Comparison of ENCODE assay signal across 15 cellular contexts in genomic region chr1:59016390-59016789, GRCh38.
A peak's percentile ranks its signal among the peaks of the same experiment; 100 is the strongest.
DNase-seq lines count a peak whose midpoint lies in the region; ATAC-seq, FAIRE-seq and TF ChIP-seq lines count a peak whose summit lies in the region.
"Had no signal": no experiment of that assay in that cellular context is flagged by ENCODE, and none has a peak within 500 bp of the region (broad histone marks: within the 10 kb centered on the region; RNA-seq: fewer than 3 reads in every experiment).

No MANE protein-coding gene starts in this region.

- no peak for ATAC-seq in GM12878
- ATAC-seq: activated T-cell treated with anti-CD3 and anti-CD28 coated beads, Interleukin-2, amount 50 U/mL, for 72 hours; mucosa of descending colon had no signal

- H3K27me3 ChIP-seq in GM12878 (replicated peaks in 1 of 2; ENCODE audit: control insufficient read depth in 2 of 2, insufficient read depth in 2 of 2, low read length in 1 of 2) = no peaks in the 10 kb centered on the region
- no peaks in the 10 kb centered on the region for H3K27me3 ChIP-seq in parathyroid adenoma (ENCODE audit: control insufficient read depth, insufficient read depth, low read length)
- H3K27me3 ChIP-seq: suprapubic skin had no signal

- H2AFZ ChIP-seq in GM12878 (ENCODE audit: control insufficient read depth, low read depth, low read length) = no peak overlapping the region
- H2AFZ ChIP-seq in parathyroid adenoma = no peak overlapping the region

- H3K36me3 ChIP-seq in GM12878 (ENCODE audit: control insufficient read depth in 2 of 2, insufficient read depth in 2 of 2, low read length in 1 of 2) (no peaks in the 10 kb centered on the region), parathyroid adenoma (ENCODE audit: control insufficient read depth, insufficient read depth, low read length) (no peaks in the 10 kb centered on the region)
- H3K36me3 ChIP-seq: HAP-1, suprapubic skin had no signal

- in situ Hi-C loops in GM12878 (cut with MboI) = no loop called here

- DNase-seq in DMS153 (lab: John Stamatoyannopoulos, UW) (peak; percentile 48), DMS153 treated with DMSO at 0.1 percent for 48 hours (lab: John Stamatoyannopoulos, UW; ENCODE audit: unreplicated experiment) (no peak), NCI-H146 (lab: John Stamatoyannopoulos, UW) (peak; percentile 73), GM12878 (ENCODE audit: low read depth, low spot score) (no peak), NOMO-1 treated with dmso at 0.1 percent for 144 hours (lab: John Stamatoyannopoulos, UW; ENCODE audit: unreplicated experiment) (no peak)
- no peak for DNase-seq in stimulated activated CD4-positive, alpha-beta T cell treated with anti-CD3 and anti-CD28 coated beads, Interleukin-15, amount 100 ng/mL, for 24 hours
- no peak for DNase-seq in activated CD4-positive, alpha-beta T cell treated with anti-CD3 and anti-CD28 coated beads for 48 hours
- DNase-seq: activated B cell treated with CpG ODN at 0.5 μM for 24 hours; activated T-cell treated with anti-CD3 and anti-CD28 coated beads, Interleukin-2, amount 50 U/mL, for 72 hours; mucosa of descending colon; NCI-H1930 had no signal

- intact Hi-C loops in GM12878 (cut with micrococcal nuclease; ENCODE audit: unreplicated experiment) = loop anchor here (10.0 kb wide), 1 partner anchor 128 kb away; no protein-coding TSS in a partner anchor

- 23% methylated on average over 2 of the region's 2 CpGs for WGBS in GM12878 (ENCODE audit: insufficient coverage, insufficient replicate concordance, low lambda C conversion rate, missing lambda C conversion rate)

- BruUV-seq in GM12878 (replicated peaks; lab: Mats Ljungman, UMichigan) = no TSS peak

- SMC1A ChIA-PET in GM12878 (lab: Charles Lee; ENCODE audit: uncharacterized antibody, unreplicated experiment) = interaction anchor here (0.7 to 0.8 kb wide), 2 partner anchors 48 to 115 kb away, joined by 3 to 4 read pairs; no protein-coding TSS in a partner anchor

- H3K4me3 ChIP-seq in GM12878 (no peak overlapping the region), parathyroid adenoma (ENCODE audit: low read depth, low read length) (no peak overlapping the region)
- H3K4me3 ChIP-seq: HAP-1, mucosa of descending colon, suprapubic skin had no signal

- H3K9me3 ChIP-seq in GM12878 (replicated peaks; ENCODE audit: control insufficient read depth, insufficient read depth, low read length) (no peaks in the 10 kb centered on the region; the same call in 2 of the 3 replicates), parathyroid adenoma (ENCODE audit: control insufficient read depth, low read length) (no peaks in the 10 kb centered on the region)
- H3K9me3 ChIP-seq: HAP-1, mucosa of descending colon, suprapubic skin had no signal

- no peak for FAIRE-seq in GM12878 (lab: Jason Lieb, UNC)

- H3K9ac ChIP-seq in GM12878 (ENCODE audit: control insufficient read depth, insufficient read depth, low read length) (no peak overlapping the region), parathyroid adenoma (no peak overlapping the region)

- RAD21 ChIA-PET in GM12878 (lab: Charles Lee; ENCODE audit: unreplicated experiment) = no interaction called here

- POLR2A ChIA-PET in GM12878 (lab: Charles Lee) = interaction anchor here (0.6 to 0.7 kb wide), 3 partner anchors 8 to 294 kb away, joined by 3 read pairs; no protein-coding TSS in a partner anchor

- H3K4me2 ChIP-seq in GM12878 (ENCODE audit: control insufficient read depth, insufficient read depth) (no peak overlapping the region), parathyroid adenoma (ENCODE audit: low read length) (no peak overlapping the region)

- no peaks in the 10 kb centered on the region for H4K20me1 ChIP-seq in GM12878 (ENCODE audit: control insufficient read depth, insufficient read depth)

- H3K4me1 ChIP-seq in GM12878 (ENCODE audit: control insufficient read depth, insufficient read depth, low read length) (peaks cover 47% of the 10 kb centered on the region), parathyroid adenoma (peaks cover 31% of the 10 kb centered on the region)

- TF ChIP-seq RAD21 in GM12878 (IDR thresholded peaks at IDR 0.05; ENCODE audit: insufficient read depth, low read depth, low read length) = peak; percentile 44

- H3K27ac ChIP-seq in GM12878 (ENCODE audit: control insufficient read depth, insufficient read depth) (no peak overlapping the region), parathyroid adenoma (peak overlapping the region; percentile 44)
- H3K27ac ChIP-seq: 22Rv1, suprapubic skin had no signal

- no peak for TF ChIP-seq EP300 in GM12878 (IDR thresholded peaks at IDR 0.05; ENCODE audit: borderline replicate concordance in 1 of 2, control insufficient read depth in 1 of 2, low read depth in 2 of 2, low read length in 2 of 2)

- H3K79me2 ChIP-seq in GM12878 (ENCODE audit: control insufficient read depth, insufficient read depth, low read length) = no peaks in the 10 kb centered on the region
- no peaks in the 10 kb centered on the region for H3K79me2 ChIP-seq in parathyroid adenoma

- TF ChIP-seq POLR2A in GM12878 (IDR thresholded peaks at IDR 0.05; ENCODE audit: low read depth, low read length) = no peak

- TF ChIP-seq CTCF in GM12878 (IDR thresholded peaks at IDR 0.05 in 2 of 3, conservative IDR thresholded peaks at IDR 0.05 in 1 of 3; ENCODE audit: control insufficient read depth in 2 of 3, extremely low read depth in 1 of 3, insufficient read depth in 1 of 3, low read depth in 3 of 3, low read length in 3 of 3) = 0 out of 6 replicates have a peak, but pooled peaks of 1 of the 3 experiments have one; percentile 5
- TF ChIP-seq CTCF in parathyroid adenoma (IDR thresholded peaks at IDR 0.05) = peak; percentile 23

- CTCF ChIA-PET in GM12878 (lab: Yijun Ruan, JAX) = interaction anchor here (0.7 kb wide), 1 partner anchor 17 kb away, joined by 3 read pairs; no protein-coding TSS in a partner anchor

TF ChIP-seq in GM12878, 131 proteins besides CTCF, POLR2A, EP300 and RAD21:
- TF ChIP-seq CHD2 (IDR thresholded peaks at IDR 0.05; ENCODE audit: borderline replicate concordance, low read depth, low read length) (no peak), RB1 (IDR thresholded peaks at IDR 0.05; ENCODE audit: borderline replicate concordance) (no peak), GABPA (IDR thresholded peaks at IDR 0.05; ENCODE audit: low read depth) (no peak), RUNX3 (IDR thresholded peaks at IDR 0.05; ENCODE audit: low read length) (peak; percentile 26; the same call in 1 of the 2 replicates), CBX3 (IDR thresholded peaks at IDR 0.05; ENCODE audit: borderline replicate concordance, low read depth) (no peak), TCF3 (IDR thresholded peaks at IDR 0.05; ENCODE audit: borderline replicate concordance, insufficient read depth, low read depth, low read length) (peak; percentile 56; the same call in 1 of the 2 replicates), IKZF2 (IDR thresholded peaks at IDR 0.05) (0 out of 4 replicates have a peak, but pooled peaks of 1 of the 2 experiments have one; percentile 9), TCF12 (IDR thresholded peaks at IDR 0.05; ENCODE audit: low read depth, low read length) (peak; percentile 39; the same call in 1 of the 2 replicates), ZZZ3 (IDR thresholded peaks at IDR 0.05; ENCODE audit: control insufficient read depth, insufficient read length, low read depth) (peak; percentile 74)

Comparison
In these comparisons a context has a peak if more than half of its experiments do, and no peak if none do; other contexts are left out.
1. DNase-seq: peak in DMS153 (single experiment) and NCI-H146 (single experiment); none in DMS153 treated with DMSO at 0.1 percent for 48 hours (single experiment), GM12878 (single experiment), stimulated activated CD4-positive, alpha-beta T cell treated with anti-CD3 and anti-CD28 coated beads, Interleukin-15, amount 100 ng/mL, for 24 hours (single experiment), activated CD4-positive, alpha-beta T cell treated with anti-CD3 and anti-CD28 coated beads for 48 hours (single experiment) and NOMO-1 treated with dmso at 0.1 percent for 144 hours (single experiment).